In the genomic region with DNA sequence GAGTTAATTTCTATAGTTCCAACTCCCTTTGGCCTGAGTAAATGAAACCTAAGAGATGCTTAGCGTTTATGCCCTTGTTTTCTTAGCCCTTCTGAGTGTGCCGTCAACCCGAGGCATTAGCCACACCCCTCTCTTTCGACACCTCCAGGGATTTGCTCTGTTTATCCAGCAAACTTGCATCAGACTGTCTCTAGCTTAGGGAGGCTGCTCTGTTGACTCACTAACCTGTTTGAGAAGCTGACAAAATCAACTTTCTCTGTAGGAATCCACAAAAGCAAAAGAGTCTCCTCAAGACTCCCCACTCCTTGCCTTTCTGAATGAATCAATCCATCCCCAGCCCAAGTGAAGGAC, we compare ENCODE assay signal across 10 cellular contexts.
DNase-seq lines count a peak whose midpoint lies in the region; ATAC-seq, FAIRE-seq and TF ChIP-seq lines count a peak whose summit lies in the region.
"Had no signal": no experiment of that assay in that cellular context is flagged by ENCODE, and none has a peak within 500 bp of the region (broad histone marks: within the 10 kb centered on the region; RNA-seq: fewer than 3 reads in every experiment).

No MANE protein-coding gene starts in this region.

- no peaks in the 10 kb centered on the region for H3K36me3 Mint-ChIP-seq in activated CD4-positive, alpha-beta T cell treated with anti-CD3 and anti-CD28 coated beads, Interleukin-2, amount 10 ng/mL, durations not matched to agents 24 days and 14 days (ENCODE audit: low read depth)

- H3K4me3 ChIP-seq in pancreas = no peak overlapping the region

- no peak overlapping the region for H3K27ac Mint-ChIP-seq in activated CD4-positive, alpha-beta T cell treated with anti-CD3 and anti-CD28 coated beads, Interleukin-2, amount 10 ng/mL, durations not matched to agents 24 days and 14 days

- ATAC-seq in pancreas (peak in 3 of 4 donors; percentile 41 to 90 (median 70)), GM18909 (IDR thresholded peaks at IDR 0.05; ENCODE audit: poor library complexity, unreplicated experiment) (no peak)
- ATAC-seq: stimulated activated naive CD8-positive, alpha-beta T cell treated with anti-CD3 and anti-CD28 coated beads, Interleukin-15, Interleukin-2, amounts not matched to agents 100 U/mL and 50 U/mL, for 24 hours had no signal

- no peak overlapping the region for H3K4me3 Mint-ChIP-seq in activated CD4-positive, alpha-beta T cell treated with anti-CD3 and anti-CD28 coated beads, Interleukin-2, amount 10 ng/mL, durations not matched to agents 24 days and 14 days

- H3K9me3 Mint-ChIP-seq in activated CD4-positive, alpha-beta T cell treated with anti-CD3 and anti-CD28 coated beads, Interleukin-2, amount 10 ng/mL, durations not matched to agents 24 days and 14 days = no peaks in the 10 kb centered on the region

- peaks cover 2% of the 10 kb centered on the region for H3K27me3 Mint-ChIP-seq in activated CD4-positive, alpha-beta T cell treated with anti-CD3 and anti-CD28 coated beads, Interleukin-2, amount 10 ng/mL, durations not matched to agents 24 days and 14 days

- WGBS in pancreas, 2 donors = 14 to 22% methylated on average over 4 of the region's 4 CpGs

- DNase-seq in EL = peak; percentile 92
- DNase-seq in NCI-H82 (lab: John Stamatoyannopoulos, UW) = peak; percentile 46
- peak; percentile 91 for DNase-seq in fibroblast of gingiva (ENCODE audit: low read depth)
- peak in 1 of 6 donors; percentile 33 for DNase-seq in pancreas
- no peak for DNase-seq in activated CD4-positive, alpha-beta T cell treated with anti-CD3 and anti-CD28 coated beads, Interleukin-2, amount 10 ng/mL, durations not matched to agents 24 days and 14 days
- no peak for DNase-seq in NK-92 (lab: John Stamatoyannopoulos, UW; ENCODE audit: unreplicated experiment)
- no peak for DNase-seq in NCI-H1092 treated with DMSO at 0.1 percent for 48 hours (lab: John Stamatoyannopoulos, UW)
- DNase-seq: stimulated activated naive CD8-positive, alpha-beta T cell treated with anti-CD3 and anti-CD28 coated beads, Interleukin-15, Interleukin-2, amounts not matched to agents 100 U/mL and 50 U/mL, for 24 hours had no signal

- no peak for TF ChIP-seq CTCF in pancreas (IDR thresholded peaks at IDR 0.05)

- intact Hi-C loops in pancreas (cut with DNase I) = no loop called here
- intact Hi-C loops in activated CD4-positive, alpha-beta T cell treated with anti-CD3 and anti-CD28 coated beads, Interleukin-2, amount 10 ng/mL, durations not matched to agents 24 days and 14 days (cut with micrococcal nuclease) = no loop called here

- no peaks in the 10 kb centered on the region for H3K36me3 ChIP-seq in pancreas

- H3K27ac ChIP-seq in pancreas = no peak overlapping the region

- no peaks in the 10 kb centered on the region for H3K4me1 Mint-ChIP-seq in activated CD4-positive, alpha-beta T cell treated with anti-CD3 and anti-CD28 coated beads, Interleukin-2, amount 10 ng/mL, durations not matched to agents 24 days and 14 days

- FAIRE-seq in pancreas (lab: Jason Lieb, UNC) = no peak
- FAIRE-seq: GM18507 had no signal

- no peaks in the 10 kb centered on the region for H3K4me1 ChIP-seq in pancreas

- no peaks in the 10 kb centered on the region for H3K9me3 ChIP-seq in pancreas

- H3K27me3 ChIP-seq in pancreas = no peaks in the 10 kb centered on the region

Comparison
In these comparisons a context has a peak if more than half of its experiments do, and no peak if none do; other contexts are left out.
1. DNase-seq: peak in EL (single experiment), NCI-H82 (single experiment) and fibroblast of gingiva (single experiment); none in activated CD4-positive, alpha-beta T cell treated with anti-CD3 and anti-CD28 coated beads, Interleukin-2, amount 10 ng/mL, durations not matched to agents 24 days and 14 days (single experiment), NK-92 (single experiment) and NCI-H1092 treated with DMSO at 0.1 percent for 48 hours (single experiment).